ENCODE assay signal across 8 cellular contexts in genomic region chr1:51517361-51518032, GRCh38. TPM values are rescaled to one million over a fixed set of nuclear protein-coding genes. Genes with fewer than 3 reads are reported as not detected.
DNase-seq lines count a peak whose midpoint lies in the region; ATAC-seq, FAIRE-seq and TF ChIP-seq lines count a peak whose summit lies in the region.

No MANE protein-coding gene starts in this region.

- no peak overlapping the region for H2BK20ac ChIP-seq in H1 (ENCODE audit: low read length)

- H2AFZ ChIP-seq in GM23248 (peak overlapping the region; percentile 75), PC-3 (ENCODE audit: low read length) (peak overlapping the region; percentile 60), H1 (ENCODE audit: low read length) (0 out of 2 replicates have a peak overlapping the region, but pooled peaks have one; percentile 23)

- no peak for TF ChIP-seq CTCF in PC-3 (conservative IDR thresholded peaks at IDR 0.05; ENCODE audit: low read depth, low read length)
- no peak for TF ChIP-seq CTCF in H1 (IDR thresholded peaks at IDR 0.05; ENCODE audit: control extremely low read depth in 1 of 3, insufficient read depth in 1 of 3, low read depth in 1 of 3, low read length in 3 of 3)
- TF ChIP-seq CTCF in nephron progenitor cell (IDR thresholded peaks at IDR 0.05) = no peak

- no peak overlapping the region for H3K56ac ChIP-seq in H1 (replicated peaks; ENCODE audit: insufficient read length, low read depth, low read length)

- H3K4me2 ChIP-seq in GM23248 (ENCODE audit: unreplicated experiment) = peak overlapping the region; percentile 96
- peak overlapping the region; percentile 91 for H3K4me2 ChIP-seq in PC-3 (ENCODE audit: low read length)
- peak overlapping the region; percentile 82 to 97 for H3K4me2 ChIP-seq in H1 (ENCODE audit: insufficient read depth in 1 of 2, low read depth in 2 of 2, low read length in 2 of 2)

- no peak for TF ChIP-seq RAD21 in H1 (IDR thresholded peaks at IDR 0.05 in 1 of 2, conservative IDR thresholded peaks at IDR 0.05 in 1 of 2; ENCODE audit: low read depth in 2 of 2, low read length in 2 of 2)

- intact Hi-C loops in PC-3 (cut with micrococcal nuclease) = loop anchor here (2.0 to 5.0 kb wide), 2 partner anchors 49 to 75 kb away; no protein-coding TSS in a partner anchor

- POLR2A ChIA-PET in PC-3 (lab: Charles Lee; ENCODE audit: unreplicated experiment) = no interaction called here
- POLR2A ChIA-PET in H1 (lab: Charles Lee; ENCODE audit: partially characterized antibody) = interaction anchor here (1.2 to 1.4 kb wide), 3 partner anchors 94 to 223 kb away, joined by 3 to 4 read pairs (median 4); no protein-coding TSS in a partner anchor

- no peaks in the 10 kb centered on the region for H3K36me3 Mint-ChIP-seq in nephron progenitor cell (ENCODE audit: low read depth)

- H2BK120ac ChIP-seq in H1 (replicated peaks; ENCODE audit: low read depth, low read length) = no peak overlapping the region

- ATAC-seq in PC-3 (no peak), HG02678 (IDR thresholded peaks at IDR 0.05; ENCODE audit: unreplicated experiment) (no peak)

- WGBS in GM23248 (ENCODE audit: low coverage in 1 of 2, low lambda C conversion rate in 2 of 2, missing lambda C conversion rate in 2 of 2), 2 experiments = 9% methylated on average over 7 of the region's 7 CpGs
- 22% methylated on average over 7 of the region's 7 CpGs; no CpG with 5 or more reads in 1 of the 2 experiments for WGBS in H1 (ENCODE audit: extremely low coverage in 1 of 2, insufficient coverage in 1 of 2, insufficient read length in 1 of 2, insufficient replicate concordance in 2 of 2, low coverage in 1 of 2, low lambda C conversion rate in 2 of 2, missing lambda C conversion rate in 1 of 2), 2 experiments

- no peaks in the 10 kb centered on the region for H3K9me3 Mint-ChIP-seq in nephron progenitor cell

- no peak overlapping the region for H2BK5ac ChIP-seq in H1 (ENCODE audit: low read depth, low read length)

- BruUV-seq in PC-3 (replicated peaks; lab: Mats Ljungman, UMichigan) = TSS peak; percentile 31

- CTCF ChIA-PET in PC-3 (lab: Charles Lee) (no interaction called here), H1 (lab: Charles Lee; ENCODE audit: partially characterized antibody) (no interaction called here)

- peak overlapping the region; percentile 95 for H3K4me3 Mint-ChIP-seq in nephron progenitor cell

- H2BK12ac ChIP-seq in H1 (ENCODE audit: low read depth, low read length) = no peak overlapping the region

- H3K9ac ChIP-seq in GM23248 = peak overlapping the region; percentile 82
- H3K9ac ChIP-seq in PC-3 (ENCODE audit: low read length) = peak overlapping the region; percentile 77
- H3K9ac ChIP-seq in H1 (replicated peaks in 1 of 4; ENCODE audit: extremely low read depth in 1 of 4, low read depth in 3 of 4, low read length in 3 of 4) = peak overlapping the region in 2 of 4 experiments; percentile 16 to 68; a peak in 2 of 7 replicates

- peaks cover 9% of the 10 kb centered on the region; the same call in 1 of the 2 replicates for H3K23me2 ChIP-seq in H1 (ENCODE audit: low read depth, low read length)

- H3K36me3 ChIP-seq in GM23248 (ENCODE audit: low read depth) (no peaks in the 10 kb centered on the region), PC-3 (ENCODE audit: low read depth, low read length) (no peaks in the 10 kb centered on the region), H1 (ENCODE audit: control insufficient read depth in 2 of 4, insufficient read depth in 4 of 4, low read length in 3 of 4) (no peaks in the 10 kb centered on the region)

- in situ Hi-C loops in GM23248 (cut with MboI) = no loop called here

- H3F3A ChIP-seq in GM23248 (ENCODE audit: insufficient read depth) = peaks cover 37% of the 10 kb centered on the region
- H3F3A ChIP-seq in PC-3 (ENCODE audit: low read length, unreplicated experiment) = no peaks in the 10 kb centered on the region

- peak overlapping the region; percentile 86 for H3K4me3 ChIP-seq in GM23248
- peak overlapping the region; percentile 85 for H3K4me3 ChIP-seq in PC-3 (ENCODE audit: low read length)
- H3K4me3 ChIP-seq in H1 (ENCODE audit: extremely low read depth in 1 of 4, insufficient read depth in 2 of 4, low read depth in 3 of 4, low read length in 4 of 4) = peak overlapping the region; percentile 83 to 97 (median 93)

- no peaks in the 10 kb centered on the region for H3K27me3 Mint-ChIP-seq in nephron progenitor cell (ENCODE audit: low read depth, poor library complexity)

- no peak overlapping the region for H3K4ac ChIP-seq in H1 (replicated peaks; ENCODE audit: insufficient read length, low read depth, low read length)

- peaks cover 55% of the 10 kb centered on the region for H3K4me1 ChIP-seq in GM23248 (ENCODE audit: insufficient read depth)
- peaks cover 44% of the 10 kb centered on the region for H3K4me1 ChIP-seq in PC-3 (ENCODE audit: insufficient read depth, low read length)
- H3K4me1 ChIP-seq in H1 (replicated peaks in 1 of 4; ENCODE audit: control insufficient read depth in 3 of 4, insufficient read depth in 4 of 4, low read length in 3 of 4) = no peaks in the 10 kb centered on the region; a peak in 2 of 7 replicates

- H3K14ac ChIP-seq in H1 (ENCODE audit: insufficient read length) = no peak overlapping the region

- H3K18ac ChIP-seq in H1 (ENCODE audit: extremely low read depth, low read length) = no peak overlapping the region

- H2BK15ac ChIP-seq in H1 (ENCODE audit: low read length) = no peak overlapping the region

- no peak overlapping the region for H3K23ac ChIP-seq in H1 (ENCODE audit: insufficient read length)

- peaks cover 31% of the 10 kb centered on the region for H3K4me1 Mint-ChIP-seq in nephron progenitor cell

- H4K91ac ChIP-seq in H1 (replicated peaks; ENCODE audit: insufficient read length, low read length) = no peak overlapping the region

- no peak overlapping the region for H2AK5ac ChIP-seq in H1 (ENCODE audit: low read depth, low read length)

- peak overlapping the region; percentile 92 for H3K27ac Mint-ChIP-seq in nephron progenitor cell

- no peaks in the 10 kb centered on the region for H3K9me3 ChIP-seq in GM23248 (ENCODE audit: low read depth)
- no peaks in the 10 kb centered on the region for H3K9me3 ChIP-seq in PC-3 (ENCODE audit: low read length)
- H3K9me3 ChIP-seq in H1 (ENCODE audit: insufficient read depth in 2 of 2, low read depth in 1 of 2, low read length in 1 of 2) = no peaks in the 10 kb centered on the region

- no peak overlapping the region for H4K8ac ChIP-seq in H1 (ENCODE audit: extremely low read depth, insufficient read depth, low read length)

- peaks cover 61% of the 10 kb centered on the region for H3K79me2 ChIP-seq in GM23248 (ENCODE audit: insufficient read depth)
- peaks cover 61% of the 10 kb centered on the region for H3K79me2 ChIP-seq in PC-3 (ENCODE audit: low read length)
- peaks cover 5 to 55% of the 10 kb centered on the region in 2 experiments; a peak in 3 of 4 replicates for H3K79me2 ChIP-seq in H1 (ENCODE audit: control insufficient read depth in 1 of 2, insufficient read depth in 2 of 2, low read length in 2 of 2)

- DNase-seq in GM23248 = peak; percentile 60
- DNase-seq in PC-3 = peak; percentile 11
- DNase-seq in H1 (ENCODE audit: low read depth in 1 of 2, low spot score in 2 of 2) = no peak
- no peak for DNase-seq in nephron progenitor cell
- no peak for DNase-seq in NCI-H1417 treated with DMSO at 0.1 percent for 48 hours (lab: John Stamatoyannopoulos, UW)
- no peak for DNase-seq in HPDE6-E6E7 (ENCODE audit: extremely low spot score)
- no peak for DNase-seq in stimulated activated naive CD4-positive, alpha-beta T cell (lab: John Stamatoyannopoulos, UW)

- peak overlapping the region; percentile 26 for H4K5ac ChIP-seq in H1 (ENCODE audit: insufficient read length, low read depth, low read length)

- no peak for TF ChIP-seq POLR2A in H1 (IDR thresholded peaks at IDR 0.05; ENCODE audit: control extremely low read depth in 1 of 2, low read depth in 2 of 2, low read length in 2 of 2)

- peak; percentile 32 for FAIRE-seq in H1 (lab: Jason Lieb, UNC)

- no peaks in the 10 kb centered on the region; the same call in 1 of the 2 replicates for H4K20me1 ChIP-seq in GM23248 (ENCODE audit: insufficient read depth)
- H4K20me1 ChIP-seq in PC-3 (ENCODE audit: low read length) = peaks cover 11% of the 10 kb centered on the region; the same call in 1 of the 2 replicates
- H4K20me1 ChIP-seq in H1 (replicated peaks in 1 of 2; ENCODE audit: control insufficient read depth in 1 of 2, insufficient read depth in 2 of 2, low read length in 2 of 2) = no peaks in the 10 kb centered on the region

- H3K9me2 ChIP-seq in GM23248 (ENCODE audit: insufficient read depth) (no peaks in the 10 kb centered on the region), PC-3 (replicated peaks; ENCODE audit: low read length) (no peaks in the 10 kb centered on the region)

- no peaks in the 10 kb centered on the region for H3K27me3 ChIP-seq in GM23248 (replicated peaks; ENCODE audit: insufficient read depth)
- H3K27me3 ChIP-seq in PC-3 (ENCODE audit: low read length) = no peaks in the 10 kb centered on the region
- no peaks in the 10 kb centered on the region for H3K27me3 ChIP-seq in H1 (replicated peaks in 1 of 4; ENCODE audit: control insufficient read depth in 3 of 4, extremely low read depth in 1 of 4, insufficient read depth in 3 of 4, low read length in 3 of 4)

- no peak for TF ChIP-seq EP300 in H1 (IDR thresholded peaks at IDR 0.05; ENCODE audit: borderline replicate concordance in 1 of 2, low read depth in 2 of 2, low read length in 2 of 2)

- H3K79me1 ChIP-seq in H1 (ENCODE audit: low read depth, low read length) = no peaks in the 10 kb centered on the region

- H3K27ac ChIP-seq in GM23248 (peak overlapping the region; percentile 56), PC-3 (ENCODE audit: low read length) (peak overlapping the region; percentile 58), H1 (ENCODE audit: low read depth, low read length) (no peak overlapping the region)

TF ChIP-seq in H1, 55 proteins besides CTCF, POLR2A, EP300 and RAD21 (continues in another document):
- TF ChIP-seq KDM5A (IDR thresholded peaks at IDR 0.05; ENCODE audit: low read length) = no peak
- no peak for TF ChIP-seq SAP30 (IDR thresholded peaks at IDR 0.05; ENCODE audit: insufficient read depth, insufficient replicate concordance, low read length)
- no peak for TF ChIP-seq BACH1 (IDR thresholded peaks at IDR 0.05; ENCODE audit: low read length)
- TF ChIP-seq TBP (IDR thresholded peaks at IDR 0.05; ENCODE audit: low read depth, low read length) = no peak

RNA-seq across cellular contexts. Expression of gene EPS15, which starts 1.6 kb away (rescaled TPM):
- 41.1 and 41.6 TPM in 2 replicates for total RNA-seq in GM23248 (2014; rRNA removed; shearing (Covaris generic))
- polyA plus RNA-seq in GM23248 (2016; fragmentation: Nextera tagmentation; extraction: Ambion mirVana) (25.9 and 26.9 TPM in 2 replicates), H1 (2011; rRNA removed) (11.5 and 15.9 TPM in 2 replicates)
- total RNA-seq in PC-3 (2014; rRNA removed) = 24.4 and 26.3 TPM in 2 replicates
- total RNA-seq in H1 (2021; fragmentation: NEBNext Ultra II Directional; extraction: Animal tissue kit (Norgen Biotek cat#: 25700)) = 51.2 and 57.2 TPM in 2 replicates
- polyA plus RNA-seq in H1 (2011; cell fraction: cytosol; rRNA removed) = 27.7 TPM
- polyA plus RNA-seq in H1 (2011; cell fraction: nucleus; rRNA removed) = 11.7 TPM
- 20.3 to 36.4 TPM (median 22.5 TPM) in 4 replicates for polyA plus RNA-seq in H1 (2012, experiment 1 of 2)
- 1.5 TPM for polyA plus RNA-seq in H1 (2012, experiment 2 of 2)
- polyA plus RNA-seq in H1 (2013, experiment 1 of 2) = 34.0 TPM
- polyA plus RNA-seq in H1 (2013, experiment 2 of 2) = 32.8 TPM
- 36.5 and 47.3 TPM in 2 replicates for polyA minus RNA-seq in H1 (2011; rRNA and poly(A)+ RNA removed)
- 29.7 TPM for polyA minus RNA-seq in H1 (2011; cell fraction: cytosol; rRNA and poly(A)+ RNA removed)
- polyA minus RNA-seq in H1 (2011; cell fraction: nucleus; rRNA and poly(A)+ RNA removed) = 56.1 TPM

Comparison
In these comparisons a context has a peak if more than half of its experiments do, and no peak if none do; other contexts are left out.
1. DNase-seq: peak in GM23248 (single experiment) and PC-3 (single experiment); none in H1 (0 of 2), nephron progenitor cell (single experiment), NCI-H1417 treated with DMSO at 0.1 percent for 48 hours (single experiment), HPDE6-E6E7 (single experiment) and stimulated activated naive CD4-positive, alpha-beta T cell (0 of 6).
2. H2AFZ ChIP-seq: peak in every context shown above with its lines; median percentile 75 in GM23248; 60 in PC-3; 23 in H1.
3. Peak in every context shown above with its lines, with median percentiles within 50 percentile points of each other: H3K4me2 ChIP-seq and H3K4me3 ChIP-seq.